In the genomic region with DNA sequence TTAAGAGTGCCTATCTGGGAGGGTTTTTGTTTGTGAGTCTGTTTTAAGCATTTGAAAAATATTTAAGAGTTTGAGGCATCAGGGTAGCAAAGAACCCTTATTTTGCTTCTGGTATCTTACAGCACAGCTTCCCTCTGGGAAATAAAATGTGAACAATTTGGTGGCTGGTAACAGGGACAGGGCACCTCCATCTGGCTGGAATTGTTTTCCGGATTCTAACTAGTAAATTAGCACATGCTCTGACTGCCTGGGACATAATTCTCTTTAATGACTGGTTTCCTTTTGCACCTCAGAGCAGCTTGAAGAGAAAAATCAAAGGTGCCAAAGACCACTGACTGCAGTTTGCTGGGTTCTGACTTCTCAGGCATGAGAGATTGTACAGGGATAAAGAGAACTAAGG, we compare ENCODE assay signal across 14 cellular contexts.
DNase-seq lines count a peak whose midpoint lies in the region; ATAC-seq, FAIRE-seq and TF ChIP-seq lines count a peak whose summit lies in the region.
"Had no signal": no experiment of that assay in that cellular context is flagged by ENCODE, and none has a peak within 500 bp of the region (broad histone marks: within the 10 kb centered on the region; RNA-seq: fewer than 3 reads in every experiment).

No MANE protein-coding gene starts in this region.

- no peak overlapping the region for H3K14ac ChIP-seq in H1 (ENCODE audit: insufficient read length)

- no peaks in the 10 kb centered on the region for H3F3A ChIP-seq in PC-3 (ENCODE audit: low read length, unreplicated experiment)

- H2BK5ac ChIP-seq in H1 (ENCODE audit: low read depth, low read length), result no peak overlapping the region
- H2BK5ac ChIP-seq in mesendoderm (ENCODE audit: low read length), result no peak overlapping the region

- H2AK5ac ChIP-seq in H1 (ENCODE audit: low read depth, low read length), result no peak overlapping the region
- H2AK5ac ChIP-seq in mesendoderm (ENCODE audit: low read length), result no peak overlapping the region

- H3K23ac ChIP-seq in H1 (ENCODE audit: insufficient read length) (no peak overlapping the region), mesendoderm (ENCODE audit: low read length) (no peak overlapping the region)

- H3K9ac ChIP-seq in H1 (replicated peaks in 1 of 4; ENCODE audit: extremely low read depth in 1 of 4, low read depth in 3 of 4, low read length in 3 of 4) (no peak overlapping the region; a peak in 1 of 7 replicates), mesendoderm (ENCODE audit: low read length) (no peak overlapping the region), PC-3 (ENCODE audit: low read length) (no peak overlapping the region)
- H3K9ac ChIP-seq: BLaER1 treated with 17β-estradiol and CSF1 and Interleukin-3, amounts not matched to agents 10 nM and 100 nM had no signal

- no peak overlapping the region for H3K4me3 ChIP-seq in H1 (ENCODE audit: extremely low read depth in 1 of 4, insufficient read depth in 2 of 4, low read depth in 3 of 4, low read length in 4 of 4)
- no peak overlapping the region for H3K4me3 ChIP-seq in mesendoderm (ENCODE audit: low read length)
- H3K4me3 ChIP-seq in PC-3 (ENCODE audit: low read length), result no peak overlapping the region
- H3K4me3 ChIP-seq in mucosa of descending colon, result no peak overlapping the region
- H3K4me3 ChIP-seq: BLaER1 treated with 17β-estradiol and CSF1 and Interleukin-3, amounts not matched to agents 10 nM and 100 nM; GM12878; HAP-1 had no signal

- H4K5ac ChIP-seq in H1 (ENCODE audit: insufficient read length, low read depth, low read length) (no peak overlapping the region), mesendoderm (ENCODE audit: low read length) (no peak overlapping the region)

- H4K91ac ChIP-seq in H1 (replicated peaks; ENCODE audit: insufficient read length, low read length), result no peak overlapping the region

- H3K9me2 ChIP-seq in PC-3 (replicated peaks; ENCODE audit: low read length), result no peaks in the 10 kb centered on the region

- ATAC-seq in PC-3 (no peak), mucosa of descending colon (no peak)
- ATAC-seq: CD8-positive, alpha-beta T cell had no signal

- H2AFZ ChIP-seq in H1 (ENCODE audit: low read length) (no peak overlapping the region), PC-3 (ENCODE audit: low read length) (no peak overlapping the region)

- no peak overlapping the region for H2BK20ac ChIP-seq in H1 (ENCODE audit: low read length)

- H3K9me3 ChIP-seq in H1 (ENCODE audit: insufficient read depth in 2 of 2, low read depth in 1 of 2, low read length in 1 of 2) (no peaks in the 10 kb centered on the region), PC-3 (ENCODE audit: low read length) (no peaks in the 10 kb centered on the region), mucosa of descending colon (no peaks in the 10 kb centered on the region)
- H3K9me3 ChIP-seq: BLaER1 treated with 17β-estradiol and CSF1 and Interleukin-3, amounts not matched to agents 10 nM and 100 nM; HAP-1 had no signal

- TF ChIP-seq CTCF in H1 (IDR thresholded peaks at IDR 0.05; ENCODE audit: control extremely low read depth in 1 of 3, insufficient read depth in 1 of 3, low read depth in 1 of 3, low read length in 3 of 3) (no peak), PC-3 (conservative IDR thresholded peaks at IDR 0.05; ENCODE audit: low read depth, low read length) (no peak), mucosa of descending colon (IDR thresholded peaks at IDR 0.05) (no peak)

- peaks cover 0 to 22% (median 6%) of the 10 kb centered on the region in 4 experiments; a peak in 4 of 8 replicates for H3K36me3 ChIP-seq in H1 (ENCODE audit: control insufficient read depth in 2 of 4, insufficient read depth in 4 of 4, low read length in 3 of 4)
- no peaks in the 10 kb centered on the region for H3K36me3 ChIP-seq in mesendoderm (ENCODE audit: control insufficient read depth, insufficient read depth, low read length)
- H3K36me3 ChIP-seq in PC-3 (ENCODE audit: low read depth, low read length), result no peaks in the 10 kb centered on the region
- no peaks in the 10 kb centered on the region for H3K36me3 ChIP-seq in mucosa of descending colon (ENCODE audit: low read depth)
- H3K36me3 ChIP-seq: BLaER1 treated with 17β-estradiol and CSF1 and Interleukin-3, amounts not matched to agents 10 nM and 100 nM; HAP-1 had no signal

- H4K8ac ChIP-seq in H1 (ENCODE audit: extremely low read depth, insufficient read depth, low read length) (no peak overlapping the region), mesendoderm (ENCODE audit: low read depth, low read length) (no peak overlapping the region)

- no peak for FAIRE-seq in H1 (lab: Jason Lieb, UNC)
- FAIRE-seq: GM12878 had no signal

- WGBS in H1 (ENCODE audit: extremely low coverage in 1 of 2, insufficient coverage in 1 of 2, insufficient read length in 1 of 2, insufficient replicate concordance in 2 of 2, low coverage in 1 of 2, low lambda C conversion rate in 2 of 2, missing lambda C conversion rate in 1 of 2), 2 experiments, result 81% methylated on average over 1 of the region's 1 CpG; no CpG with 5 or more reads in 1 of the 2 experiments
- no CpG with 5 or more reads among the region's 1 CpG for WGBS in mesendoderm (ENCODE audit: extremely low coverage, insufficient coverage, low lambda C conversion rate)

- H2BK15ac ChIP-seq in H1 (ENCODE audit: low read length) (no peak overlapping the region), mesendoderm (replicated peaks; ENCODE audit: low read depth) (no peak overlapping the region)

- peak; percentile 26 to 27; a peak in 3 of 4 replicates for TF ChIP-seq RAD21 in H1 (IDR thresholded peaks at IDR 0.05 in 1 of 2, conservative IDR thresholded peaks at IDR 0.05 in 1 of 2; ENCODE audit: low read depth in 2 of 2, low read length in 2 of 2)

- no peak for TF ChIP-seq POLR2A in H1 (IDR thresholded peaks at IDR 0.05; ENCODE audit: control extremely low read depth in 1 of 2, low read depth in 2 of 2, low read length in 2 of 2)

- H3K18ac ChIP-seq in H1 (ENCODE audit: extremely low read depth, low read length), result peak overlapping the region; percentile 20; the same call in 1 of the 2 replicates
- H3K18ac ChIP-seq in mesendoderm (ENCODE audit: low read length), result no peak overlapping the region

- H3K4me2 ChIP-seq in H1 (ENCODE audit: insufficient read depth in 1 of 2, low read depth in 2 of 2, low read length in 2 of 2), result no peak overlapping the region
- H3K4me2 ChIP-seq in mesendoderm (ENCODE audit: low read length), result no peak overlapping the region
- no peak overlapping the region for H3K4me2 ChIP-seq in PC-3 (ENCODE audit: low read length)
- H3K4me2 ChIP-seq: BLaER1 treated with 17β-estradiol and CSF1 and Interleukin-3, amounts not matched to agents 10 nM and 100 nM had no signal

- no peak overlapping the region for H3K27ac ChIP-seq in H1 (ENCODE audit: low read depth, low read length)
- no peak overlapping the region for H3K27ac ChIP-seq in mesendoderm (ENCODE audit: low read depth, low read length)
- no peak overlapping the region for H3K27ac ChIP-seq in PC-3 (ENCODE audit: low read length)
- H3K27ac ChIP-seq: BLaER1 treated with 17β-estradiol and CSF1 and Interleukin-3, amounts not matched to agents 10 nM and 100 nM had no signal

- H3K23me2 ChIP-seq in H1 (ENCODE audit: low read depth, low read length), result no peaks in the 10 kb centered on the region

- H2BK12ac ChIP-seq in H1 (ENCODE audit: low read depth, low read length), result no peak overlapping the region

- H3K4ac ChIP-seq in H1 (replicated peaks; ENCODE audit: insufficient read length, low read depth, low read length) (no peak overlapping the region), mesendoderm (ENCODE audit: low read depth, low read length) (no peak overlapping the region)

- DNase-seq in NCI-H69 (lab: John Stamatoyannopoulos, UW) (peak; percentile 37), H1 (ENCODE audit: low read depth in 1 of 2, low spot score in 2 of 2) (no peak), mesendoderm (peak; percentile 40), PC-3 (no peak), mucosa of descending colon (no peak), SW 1271 (lab: John Stamatoyannopoulos, UW) (no peak)
- DNase-seq: CD8-positive, alpha-beta T cell; DMS 273 treated with DMSO at 0.1 percent for 48 hours; DMS53; DND-41; EL had no signal

- TF ChIP-seq EP300 in H1 (IDR thresholded peaks at IDR 0.05; ENCODE audit: borderline replicate concordance in 1 of 2, low read depth in 2 of 2, low read length in 2 of 2), result no peak

- CTCF ChIA-PET in H1 (lab: Charles Lee; ENCODE audit: partially characterized antibody), result interaction anchor here (1.0 to 2.0 kb wide), 5 partner anchors 9 to 415 kb away, joined by 3 to 6 read pairs (median 4); no protein-coding TSS in a partner anchor
- CTCF ChIA-PET in PC-3 (lab: Charles Lee), result no interaction called here

- H3K4me1 ChIP-seq in H1 (replicated peaks in 1 of 4; ENCODE audit: control insufficient read depth in 3 of 4, insufficient read depth in 4 of 4, low read length in 3 of 4) (peaks cover 0 to 4% (median 0%) of the 10 kb centered on the region in 4 experiments; a peak in 3 of 7 replicates), mesendoderm (ENCODE audit: control insufficient read depth, low read depth, low read length) (no peaks in the 10 kb centered on the region), PC-3 (ENCODE audit: insufficient read depth, low read length) (no peaks in the 10 kb centered on the region), mucosa of descending colon (ENCODE audit: low read depth) (no peaks in the 10 kb centered on the region)
- H3K4me1 ChIP-seq: BLaER1 treated with 17β-estradiol and CSF1 and Interleukin-3, amounts not matched to agents 10 nM and 100 nM; HAP-1 had no signal

- BruUV-seq in PC-3 (replicated peaks; lab: Mats Ljungman, UMichigan), result no TSS peak

- H3K79me2 ChIP-seq in H1 (ENCODE audit: control insufficient read depth in 1 of 2, insufficient read depth in 2 of 2, low read length in 2 of 2) (no peaks in the 10 kb centered on the region), mesendoderm (ENCODE audit: control insufficient read depth, insufficient read depth, low read length) (no peaks in the 10 kb centered on the region), PC-3 (ENCODE audit: low read length) (no peaks in the 10 kb centered on the region)

- H4K20me1 ChIP-seq in H1 (replicated peaks in 1 of 2; ENCODE audit: control insufficient read depth in 1 of 2, insufficient read depth in 2 of 2, low read length in 2 of 2), result no peaks in the 10 kb centered on the region
- H4K20me1 ChIP-seq in PC-3 (ENCODE audit: low read length), result no peaks in the 10 kb centered on the region
- H4K20me1 ChIP-seq: BLaER1 treated with 17β-estradiol and CSF1 and Interleukin-3, amounts not matched to agents 10 nM and 100 nM had no signal

- POLR2A ChIA-PET in H1 (lab: Charles Lee; ENCODE audit: partially characterized antibody), result interaction anchor here (0.9 kb wide), 1 partner anchor 110 kb away, joined by 3 read pairs; no protein-coding TSS in a partner anchor
- POLR2A ChIA-PET in PC-3 (lab: Charles Lee; ENCODE audit: unreplicated experiment), result no interaction called here

- no peaks in the 10 kb centered on the region for H3K27me3 ChIP-seq in H1 (replicated peaks in 1 of 4; ENCODE audit: control insufficient read depth in 3 of 4, extremely low read depth in 1 of 4, insufficient read depth in 3 of 4, low read length in 3 of 4)
- no peaks in the 10 kb centered on the region for H3K27me3 ChIP-seq in mesendoderm (ENCODE audit: insufficient read depth, low read length, poor library complexity)
- H3K27me3 ChIP-seq in PC-3 (ENCODE audit: low read length), result no peaks in the 10 kb centered on the region
- H3K27me3 ChIP-seq: BLaER1 treated with 17β-estradiol and CSF1 and Interleukin-3, amounts not matched to agents 10 nM and 100 nM had no signal

- H3K79me1 ChIP-seq in H1 (ENCODE audit: low read depth, low read length) (peaks cover 2% of the 10 kb centered on the region; the same call in 1 of the 2 replicates), mesendoderm (ENCODE audit: low read length) (no peaks in the 10 kb centered on the region)

- H3K56ac ChIP-seq in H1 (replicated peaks; ENCODE audit: insufficient read length, low read depth, low read length) (no peak overlapping the region), mesendoderm (ENCODE audit: low read length) (no peak overlapping the region)

- intact Hi-C loops in PC-3 (cut with micrococcal nuclease), result no loop called here
- intact Hi-C loops in mucosa of descending colon (cut with DNase I, micrococcal nuclease), result no loop called here

- no peak overlapping the region for H2BK120ac ChIP-seq in H1 (replicated peaks; ENCODE audit: low read depth, low read length)
- H2BK120ac ChIP-seq in mesendoderm (ENCODE audit: low read depth, low read length), result no peak overlapping the region

Comparison
In these comparisons a context has a peak if more than half of its experiments do, and no peak if none do; other contexts are left out.
1. DNase-seq: peak in NCI-H69 (single experiment) and mesendoderm (single experiment); none in H1 (0 of 2), PC-3 (single experiment), mucosa of descending colon (0 of 3) and SW 1271 (0 of 2).